ENCODE assay signal across 9 cellular contexts in the genomic region with DNA sequence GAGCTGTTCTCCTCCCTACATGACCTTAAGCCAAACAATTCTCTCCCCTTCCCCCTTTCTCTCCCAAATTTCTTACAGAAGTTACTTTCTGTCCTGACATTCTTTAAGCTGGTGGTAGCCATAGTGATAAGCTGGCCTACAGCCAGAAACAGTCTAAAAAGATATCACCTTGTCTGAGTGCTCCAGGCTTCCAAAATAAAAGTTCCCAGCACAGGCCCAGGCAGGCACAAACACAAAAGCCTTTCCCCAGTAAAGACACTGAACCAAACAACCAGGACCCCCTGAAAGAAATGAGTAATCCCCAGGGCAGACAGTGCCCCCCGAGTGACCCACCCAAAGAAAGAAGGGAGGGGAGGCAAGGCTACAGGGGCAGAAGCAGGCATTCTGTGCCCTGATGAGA. TPM values are rescaled to one million over a fixed set of nuclear protein-coding genes. Genes with fewer than 3 reads are reported as not detected.
DNase-seq lines count a peak whose midpoint lies in the region; ATAC-seq and TF ChIP-seq lines count a peak whose summit lies in the region.
"Had no signal": no experiment of that assay in that cellular context is flagged by ENCODE, and none has a peak within 500 bp of the region (broad histone marks: within the 10 kb centered on the region; RNA-seq: fewer than 3 reads in every experiment).

No MANE protein-coding gene starts in this region.

- H3K9me3 ChIP-seq in DND-41 (ENCODE audit: insufficient read depth, low read length, severe bottlenecking) (no peaks in the 10 kb centered on the region), parathyroid adenoma (ENCODE audit: control insufficient read depth, low read length) (no peaks in the 10 kb centered on the region)

- H2AFZ ChIP-seq in DND-41 (ENCODE audit: low read depth, low read length) = no peak overlapping the region
- H2AFZ ChIP-seq in parathyroid adenoma = peak overlapping the region; percentile 62

- H3K27ac ChIP-seq in DND-41 (ENCODE audit: low read length) (no peak overlapping the region), parathyroid adenoma (peak overlapping the region; percentile 74)

- H3K4me2 ChIP-seq in DND-41 (ENCODE audit: insufficient read depth, low read length) (no peak overlapping the region), parathyroid adenoma (ENCODE audit: low read length) (peak overlapping the region; percentile 28)

- H3K36me3 ChIP-seq in DND-41 (ENCODE audit: insufficient read depth, low read length) = no peaks in the 10 kb centered on the region
- H3K36me3 ChIP-seq in parathyroid adenoma (ENCODE audit: control insufficient read depth, insufficient read depth, low read length) = no peaks in the 10 kb centered on the region

- H3K27me3 ChIP-seq in DND-41 (ENCODE audit: insufficient read depth, low read length, poor library complexity) (no peaks in the 10 kb centered on the region), parathyroid adenoma (ENCODE audit: control insufficient read depth, insufficient read depth, low read length) (no peaks in the 10 kb centered on the region)

- H3K4me3 ChIP-seq in DND-41 (ENCODE audit: low read depth in 1 of 2, low read length in 2 of 2) (no peak overlapping the region), fibroblast of the aortic adventitia (ENCODE audit: low read depth, low read length) (no peak overlapping the region), parathyroid adenoma (ENCODE audit: low read depth, low read length) (no peak overlapping the region)

- no peak for TF ChIP-seq CTCF in DND-41 (IDR thresholded peaks at IDR 0.05; ENCODE audit: borderline replicate concordance, extremely low read depth, low read length, poor library complexity, severe bottlenecking)
- TF ChIP-seq CTCF in fibroblast of the aortic adventitia (IDR thresholded peaks at IDR 0.05; ENCODE audit: insufficient read depth, low read length) = no peak
- no peak for TF ChIP-seq CTCF in parathyroid adenoma (IDR thresholded peaks at IDR 0.05)

- peaks cover 5% of the 10 kb centered on the region for H4K20me1 ChIP-seq in DND-41 (ENCODE audit: insufficient read depth, low read length)

- no peak overlapping the region for H3K9ac ChIP-seq in DND-41 (ENCODE audit: low read depth, low read length)
- no peak overlapping the region for H3K9ac ChIP-seq in parathyroid adenoma

- H3K79me2 ChIP-seq in DND-41 (ENCODE audit: insufficient read depth, low read length) (peaks cover 30% of the 10 kb centered on the region), parathyroid adenoma (peaks cover 59% of the 10 kb centered on the region)

- H3K4me1 ChIP-seq in DND-41 (ENCODE audit: insufficient read depth, low read length) = peaks cover 24% of the 10 kb centered on the region
- H3K4me1 ChIP-seq in parathyroid adenoma = peaks cover 28% of the 10 kb centered on the region

- ATAC-seq in DND-41 (ENCODE audit: insufficient read depth, low read depth) (0 out of 3 replicates have a peak, but pooled peaks have one; percentile 47), HG02798 (IDR thresholded peaks at IDR 0.05; ENCODE audit: poor library complexity, unreplicated experiment) (no peak), HG03439 (IDR thresholded peaks at IDR 0.05; ENCODE audit: unreplicated experiment) (no peak), GM19455 (IDR thresholded peaks at IDR 0.05; ENCODE audit: unreplicated experiment) (no peak), HG03097 (IDR thresholded peaks at IDR 0.05; ENCODE audit: low FRiP score, unreplicated experiment) (no peak)

- no peak for DNase-seq in DND-41
- peak; percentile 86 for DNase-seq in OCI-M1 (lab: John Stamatoyannopoulos, UW)
- peak; percentile 80 for DNase-seq in fibroblast of the aortic adventitia (ENCODE audit: low read depth)
- DNase-seq: stimulated activated CD4-positive, alpha-beta T cell treated with anti-CD3 and anti-CD28 coated beads, Interleukin-4, amount 100 ng/mL, for 1 hour had no signal

RNA-seq across cellular contexts. Expression of a gene that starts 19.2 kb away (rescaled TPM):
- total RNA-seq in fibroblast of the aortic adventitia (ENCODE audit: low replicate concordance) = 31.7 and 68.0 TPM in 2 replicates
